In the genomic region with DNA sequence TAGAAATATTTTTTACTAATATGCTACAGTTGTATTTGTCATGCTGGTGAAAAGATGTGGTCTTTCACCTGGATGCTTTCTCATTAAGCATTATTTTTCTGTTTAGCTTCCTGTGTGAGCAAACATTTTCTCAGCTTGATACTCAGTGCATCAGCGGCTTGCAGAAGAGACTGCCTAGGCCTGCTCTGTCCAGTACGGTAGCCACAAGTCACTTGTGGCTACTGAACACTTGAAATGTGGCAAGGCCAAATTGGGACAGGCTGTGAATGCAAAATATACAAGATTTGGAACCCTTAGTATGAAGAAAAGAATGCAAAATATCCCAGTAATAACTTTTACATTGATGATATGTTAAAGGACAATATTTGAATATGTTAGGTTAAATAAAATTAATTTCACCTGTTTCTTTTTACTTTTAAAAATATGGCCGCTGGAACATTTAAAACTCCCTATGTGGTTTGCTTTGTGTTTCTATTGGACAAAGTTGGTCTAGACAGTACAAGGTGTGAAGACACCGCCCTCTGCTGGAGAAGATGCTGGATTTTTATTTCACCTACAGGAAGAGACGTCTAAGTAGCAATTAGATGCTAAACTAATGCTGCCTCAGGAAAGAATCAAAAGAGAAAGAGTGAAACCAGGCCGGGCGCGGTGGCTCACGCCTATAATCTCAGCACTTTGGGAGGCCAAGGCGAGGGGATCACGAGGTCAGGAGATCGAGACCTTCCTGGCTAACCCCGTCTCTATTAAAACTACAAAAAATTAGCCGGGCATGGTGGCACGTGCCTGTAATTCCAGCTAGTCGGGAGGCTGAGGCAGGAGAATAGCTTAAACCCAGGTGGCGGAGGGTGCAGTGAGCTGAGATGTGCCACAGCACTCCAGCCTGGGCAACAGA, we compare ENCODE assay signal across 7 cellular contexts. TPM values are rescaled to one million over a fixed set of nuclear protein-coding genes. Genes with fewer than 3 reads are reported as not detected.
DNase-seq lines count a peak whose midpoint lies in the region; TF ChIP-seq lines count a peak whose summit lies in the region.

No MANE protein-coding gene starts in this region.

- H3K9me3 ChIP-seq in Loucy (ENCODE audit: insufficient read depth, low read depth, low read length): no peaks in the 10 kb centered on the region
- H3K9me3 ChIP-seq in ovary: no peaks in the 10 kb centered on the region
- H3K9me3 ChIP-seq in tibial nerve: no peaks in the 10 kb centered on the region

- H3K79me2 ChIP-seq in Loucy (ENCODE audit: insufficient read depth, low read length): peaks cover 24% of the 10 kb centered on the region

- DNase-seq in GM13976 (ENCODE audit: low spot score) (peak; percentile 59), SHP77 (lab: John Stamatoyannopoulos, UW) (peak; percentile 33 to 45), foreskin melanocyte (peak; percentile 76), ovary (peak; percentile 59 to 85 (median 65)), tibial nerve (ENCODE audit: low spot score in 2 of 2) (peak; percentile 70 to 97)
- DNase-seq in activated T-helper 2 cell treated with anti-CD3 and anti-CD28 coated beads, Interferon-gamma antibody, Interleukin-2, Interleukin-4, amounts not matched to agents 10 μg/mL and 5 μg/mL and 100 μg/mL, durations not matched to agents 14 hours and 24 hours and 36 hours (ENCODE audit: low spot score): peak; percentile 78

- TF ChIP-seq POLR2A in ovary (IDR thresholded peaks at IDR 0.05): no peak
- TF ChIP-seq POLR2A in tibial nerve (IDR thresholded peaks at IDR 0.05): no peak

- no peak for TF ChIP-seq EP300 in ovary (IDR thresholded peaks at IDR 0.05)
- peak; percentile 8 to 72 for TF ChIP-seq EP300 in tibial nerve (IDR thresholded peaks at IDR 0.05)

- peaks cover 77% of the 10 kb centered on the region for H3K36me3 Mint-ChIP-seq in activated T-helper 2 cell treated with anti-CD3 and anti-CD28 coated beads, Interferon-gamma antibody, Interleukin-2, Interleukin-4, amounts not matched to agents 10 μg/mL and 5 μg/mL and 100 μg/mL, durations not matched to agents 14 hours and 24 hours and 36 hours (ENCODE audit: low read depth)

- H3K4me3 ChIP-seq in Loucy (ENCODE audit: low read length, poor library complexity, severe bottlenecking) (peak overlapping the region; percentile 50), ovary (no peak overlapping the region), tibial nerve (no peak overlapping the region)

- H3F3A ChIP-seq in Loucy (ENCODE audit: low read depth): no peaks in the 10 kb centered on the region

- H3K36me3 ChIP-seq in Loucy (ENCODE audit: insufficient read depth, low read length): no peaks in the 10 kb centered on the region
- no peaks in the 10 kb centered on the region for H3K36me3 ChIP-seq in ovary
- no peaks in the 10 kb centered on the region for H3K36me3 ChIP-seq in tibial nerve

- H4K20me1 ChIP-seq in Loucy (ENCODE audit: insufficient read depth, low read length, poor library complexity, severe bottlenecking): no peaks in the 10 kb centered on the region

- no peaks in the 10 kb centered on the region for H3K27me3 Mint-ChIP-seq in activated T-helper 2 cell treated with anti-CD3 and anti-CD28 coated beads, Interferon-gamma antibody, Interleukin-2, Interleukin-4, amounts not matched to agents 10 μg/mL and 5 μg/mL and 100 μg/mL, durations not matched to agents 14 hours and 24 hours and 36 hours (ENCODE audit: low read depth)

- H3K4me3 Mint-ChIP-seq in activated T-helper 2 cell treated with anti-CD3 and anti-CD28 coated beads, Interferon-gamma antibody, Interleukin-2, Interleukin-4, amounts not matched to agents 10 μg/mL and 5 μg/mL and 100 μg/mL, durations not matched to agents 14 hours and 24 hours and 36 hours (ENCODE audit: low read depth): peak overlapping the region; percentile 59

- H3K27me3 ChIP-seq in Loucy (ENCODE audit: insufficient read depth, low read length, poor library complexity, severe bottlenecking) (no peaks in the 10 kb centered on the region), ovary (no peaks in the 10 kb centered on the region), tibial nerve (no peaks in the 10 kb centered on the region)

- H3K27ac ChIP-seq in ovary: no peak overlapping the region
- peak overlapping the region in 2 of 4 donors; percentile 8 to 29 for H3K27ac ChIP-seq in tibial nerve

- peak; percentile 59 for TF ChIP-seq CTCF in GM13976 (IDR thresholded peaks at IDR 0.05; ENCODE audit: borderline replicate concordance, control extremely low read depth, extremely low read depth, insufficient read depth, missing control alignments)
- peak; percentile 82 for TF ChIP-seq CTCF in Loucy (conservative IDR thresholded peaks at IDR 0.05; ENCODE audit: low read length)
- TF ChIP-seq CTCF in ovary (IDR thresholded peaks at IDR 0.05): peak in 2 of 3 donors; percentile 69 to 72
- TF ChIP-seq CTCF in tibial nerve (IDR thresholded peaks at IDR 0.05): peak; percentile 59 to 84 (median 79)

- WGBS in ovary, 3 donors: 41 to 52% (median 44%) methylated on average over 17 of the region's 17 CpGs
- WGBS in tibial nerve, 2 donors: 52 to 54% methylated on average over 17 of the region's 17 CpGs

- intact Hi-C loops in activated T-helper 2 cell treated with anti-CD3 and anti-CD28 coated beads, Interferon-gamma antibody, Interleukin-2, Interleukin-4, amounts not matched to agents 10 μg/mL and 5 μg/mL and 100 μg/mL, durations not matched to agents 14 hours and 24 hours and 36 hours (cut with micrococcal nuclease): loop anchor here (1.0 kb wide), 2 partner anchors 88 to 136 kb away; no protein-coding TSS in a partner anchor
- intact Hi-C loops in ovary (cut with DNase I): loop anchor here in 2 of 4 donors (5.0 to 10.0 kb wide), 2 partner anchors 88 to 136 kb away; partner anchors contain the start of gene DDX21 (in 1 of the 2)

- in situ Hi-C loops in GM13976 (cut with MboI; ENCODE audit: low sequenced_read_pairs, unreplicated experiment): loop anchor here (5.0 kb wide), 1 partner anchor 81 kb away; no protein-coding TSS in a partner anchor

- peak overlapping the region; percentile 58 for H3K9ac ChIP-seq in Loucy (ENCODE audit: low read depth, low read length, poor library complexity, severe bottlenecking)

- peak overlapping the region; percentile 99 for H2AFZ ChIP-seq in Loucy (ENCODE audit: low read length)

- no peaks in the 10 kb centered on the region for H3K9me3 Mint-ChIP-seq in activated T-helper 2 cell treated with anti-CD3 and anti-CD28 coated beads, Interferon-gamma antibody, Interleukin-2, Interleukin-4, amounts not matched to agents 10 μg/mL and 5 μg/mL and 100 μg/mL, durations not matched to agents 14 hours and 24 hours and 36 hours

- H3K4me2 ChIP-seq in Loucy (ENCODE audit: low read depth, low read length, poor library complexity, severe bottlenecking): peak overlapping the region; percentile 65

- peaks cover 43% of the 10 kb centered on the region for H3K4me1 Mint-ChIP-seq in activated T-helper 2 cell treated with anti-CD3 and anti-CD28 coated beads, Interferon-gamma antibody, Interleukin-2, Interleukin-4, amounts not matched to agents 10 μg/mL and 5 μg/mL and 100 μg/mL, durations not matched to agents 14 hours and 24 hours and 36 hours (ENCODE audit: low read depth)

- no peaks in the 10 kb centered on the region for H3K9me2 ChIP-seq in Loucy (replicated peaks; ENCODE audit: low read depth, low read length)

- peak overlapping the region; percentile 62 for H3K27ac Mint-ChIP-seq in activated T-helper 2 cell treated with anti-CD3 and anti-CD28 coated beads, Interferon-gamma antibody, Interleukin-2, Interleukin-4, amounts not matched to agents 10 μg/mL and 5 μg/mL and 100 μg/mL, durations not matched to agents 14 hours and 24 hours and 36 hours

- H3K4me1 ChIP-seq in Loucy (ENCODE audit: insufficient read depth, low read length, poor library complexity, severe bottlenecking) (peaks cover 38% of the 10 kb centered on the region), ovary (ENCODE audit: insufficient read depth) (no peaks in the 10 kb centered on the region), tibial nerve (peaks cover 0 to 8% (median 3%) of the 10 kb centered on the region in 4 donors)

RNA-seq across cellular contexts. Expression of gene SRGN, which starts 5.3 kb away (rescaled TPM):
- total RNA-seq in activated T-helper 2 cell treated with anti-CD3 and anti-CD28 coated beads, Interferon-gamma antibody, Interleukin-2, Interleukin-4, amounts not matched to agents 10 μg/mL and 5 μg/mL and 100 μg/mL, durations not matched to agents 14 hours and 24 hours and 36 hours: 1,340 and 1,350 TPM in 2 replicates
- total RNA-seq in ovary: 10 to 100 TPM; 22.0 to 95.2 (median 36.0) TPM
- polyA plus RNA-seq in ovary: 100 to 1,000 TPM in 1 of 2 donors, 10 to 100 TPM in 1; 67.3 to 107 TPM
- total RNA-seq in tibial nerve: 100 to 1,000 TPM in 3 of 4 donors, 10 to 100 TPM in 1; 90.0 to 313 (median 105) TPM

RNA-seq across cellular contexts. Expression of gene VPS26A, which starts 30.8 kb away (rescaled TPM):
- total RNA-seq in activated T-helper 2 cell treated with anti-CD3 and anti-CD28 coated beads, Interferon-gamma antibody, Interleukin-2, Interleukin-4, amounts not matched to agents 10 μg/mL and 5 μg/mL and 100 μg/mL, durations not matched to agents 14 hours and 24 hours and 36 hours: 28.4 and 31.1 TPM in 2 replicates
- total RNA-seq in ovary: 10 to 100 TPM; 21.3 to 52.4 (median 44.1) TPM
- 10 to 100 TPM; 27.8 to 65.4 TPM for polyA plus RNA-seq in ovary
- total RNA-seq in tibial nerve: 10 to 100 TPM; 36.8 to 51.1 (median 39.0) TPM
